ENCODE assay signal across 9 cellular contexts in the genomic region with DNA sequence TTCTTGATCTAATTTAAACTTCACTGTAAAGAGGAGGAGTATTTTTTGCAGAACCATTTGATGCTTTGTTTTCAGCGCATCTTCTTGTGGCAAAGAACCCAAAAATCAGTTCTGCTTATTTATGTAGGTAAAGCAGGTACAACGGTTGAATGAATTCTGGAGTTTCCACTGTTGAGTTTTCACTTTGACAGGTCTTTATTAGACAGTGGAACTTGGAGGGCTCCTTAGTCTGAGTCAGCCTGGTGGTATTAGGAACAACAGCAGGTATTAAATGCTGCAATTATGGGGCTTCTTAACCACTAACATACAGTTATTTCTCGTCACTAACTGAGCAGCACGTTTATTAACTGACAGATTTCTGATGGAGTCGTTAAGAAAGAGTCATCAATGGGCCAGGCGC. TPM values are rescaled to one million over a fixed set of nuclear protein-coding genes. Genes with fewer than 3 reads are reported as not detected.
DNase-seq lines count a peak whose midpoint lies in the region; ATAC-seq and TF ChIP-seq lines count a peak whose summit lies in the region.
"Had no signal": no experiment of that assay in that cellular context is flagged by ENCODE, and none has a peak within 500 bp of the region (broad histone marks: within the 10 kb centered on the region; RNA-seq: fewer than 3 reads in every experiment).

No MANE protein-coding gene starts in this region.

- H3K27me3 ChIP-seq in heart left ventricle (no peaks in the 10 kb centered on the region), liver (ENCODE audit: control insufficient read depth in 4 of 4, insufficient read depth in 4 of 4, low read length in 3 of 4) (no peaks in the 10 kb centered on the region), uterus (no peaks in the 10 kb centered on the region)

- intact Hi-C loops in heart left ventricle (cut with DNase I) (loop anchor here in 7 of 10 donors (5.0 to 10.0 kb wide), 3 partner anchors 357 to 603 kb away; a partner anchor contains a TSS), left cardiac atrium (cut with DNase I) (loop anchor here in 1 of 2 donors (5.0 kb wide), 1 partner anchor 357 kb away; a partner anchor contains a TSS), uterus (cut with DNase I; ENCODE audit: low total_unique reads) (no loop called here)

- H3K27ac ChIP-seq in heart left ventricle (peak overlapping the region in 10 of 12 donors; percentile 87 to 96 (median 92)), liver (ENCODE audit: low read depth in 1 of 2, low read length in 2 of 2) (no peak overlapping the region), uterus (peak overlapping the region in 1 of 2 donors; percentile 89)

- TF ChIP-seq POLR2A in heart left ventricle (IDR thresholded peaks at IDR 0.05), result no peak
- no peak for TF ChIP-seq POLR2A in uterus (IDR thresholded peaks at IDR 0.05)

- H3K9ac ChIP-seq in liver (ENCODE audit: low read depth in 1 of 2, low read length in 2 of 2), result peak overlapping the region; percentile 12 to 76

- H3K4me1 ChIP-seq in heart left ventricle (peaks cover 4 to 40% (median 26%) of the 10 kb centered on the region in 12 donors), liver (ENCODE audit: control insufficient read depth in 4 of 4, insufficient read depth in 4 of 4, low read length in 3 of 4) (peaks cover 5 to 21% (median 15%) of the 10 kb centered on the region in 4 donors), uterus (no peaks in the 10 kb centered on the region)

- TF ChIP-seq CTCF in heart left ventricle (IDR thresholded peaks at IDR 0.05) (no peak), liver (IDR thresholded peaks at IDR 0.05; ENCODE audit: low read depth, low read length, missing input control) (no peak), uterus (IDR thresholded peaks at IDR 0.05) (no peak)

- WGBS in heart left ventricle, 4 donors, result 60 to 65% (median 63%) methylated on average over 6 of the region's 6 CpGs
- 75% methylated on average over 6 of the region's 6 CpGs for WGBS in liver

- H3K36me3 Mint-ChIP-seq in activated naive CD8-positive, alpha-beta T cell treated with anti-CD3 and anti-CD28 coated beads, Interleukin-2, amount 50 U/mL, for 24 hours (ENCODE audit: low read depth), result peaks cover 11% of the 10 kb centered on the region

- ATAC-seq in heart left ventricle (no peak), left cardiac atrium (no peak), GM19397 (IDR thresholded peaks at IDR 0.05; ENCODE audit: unreplicated experiment) (no peak), GM18870 (IDR thresholded peaks at IDR 0.05; ENCODE audit: unreplicated experiment) (no peak)
- ATAC-seq in activated naive CD8-positive, alpha-beta T cell treated with anti-CD3 and anti-CD28 coated beads, Interleukin-2, amount 50 U/mL, for 24 hours, result no peak

- no peak for TF ChIP-seq RAD21 in liver (IDR thresholded peaks at IDR 0.05)

- DNase-seq in heart left ventricle (no peak), left cardiac atrium (no peak), uterus (no peak), NCI-H1436 (lab: John Stamatoyannopoulos, UW) (no peak)
- DNase-seq in activated naive CD8-positive, alpha-beta T cell treated with anti-CD3 and anti-CD28 coated beads, Interleukin-2, amount 50 U/mL, for 24 hours, result no peak
- DNase-seq: stimulated activated CD4-positive, alpha-beta T cell treated with anti-CD3 and anti-CD28 coated beads, Interleukin-2, amount 100 ng/mL, for 24 hours had no signal

- no peaks in the 10 kb centered on the region for H3K27me3 Mint-ChIP-seq in activated naive CD8-positive, alpha-beta T cell treated with anti-CD3 and anti-CD28 coated beads, Interleukin-2, amount 50 U/mL, for 24 hours

- peak overlapping the region; percentile 91 for H3K27ac Mint-ChIP-seq in activated naive CD8-positive, alpha-beta T cell treated with anti-CD3 and anti-CD28 coated beads, Interleukin-2, amount 50 U/mL, for 24 hours

- H3K4me1 Mint-ChIP-seq in activated naive CD8-positive, alpha-beta T cell treated with anti-CD3 and anti-CD28 coated beads, Interleukin-2, amount 50 U/mL, for 24 hours, result peaks cover 26% of the 10 kb centered on the region

- H3K4me3 ChIP-seq in heart left ventricle (peak overlapping the region; percentile 66 to 89 (median 78)), liver (ENCODE audit: low read depth in 1 of 3, low read length in 3 of 3) (peak overlapping the region; percentile 75 to 90 (median 89)), uterus (peak overlapping the region; percentile 80 to 95)

- H3K9me3 ChIP-seq in heart left ventricle, result no peaks in the 10 kb centered on the region
- H3K9me3 ChIP-seq in liver (ENCODE audit: control insufficient read depth in 4 of 4, low read length in 3 of 4), result no peaks in the 10 kb centered on the region
- no peaks in the 10 kb centered on the region for H3K9me3 ChIP-seq in uterus

- H3K36me3 ChIP-seq in heart left ventricle (peaks cover 0 to 29% (median 15%) of the 10 kb centered on the region in 9 donors), liver (ENCODE audit: control insufficient read depth in 4 of 4, insufficient read depth in 3 of 4, low read depth in 1 of 4, low read length in 3 of 4) (peaks cover 0 to 5% (median 0%) of the 10 kb centered on the region in 4 donors), uterus (no peaks in the 10 kb centered on the region)

- H3K4me3 Mint-ChIP-seq in activated naive CD8-positive, alpha-beta T cell treated with anti-CD3 and anti-CD28 coated beads, Interleukin-2, amount 50 U/mL, for 24 hours, result peak overlapping the region; percentile 98

- H3K9me3 Mint-ChIP-seq in activated naive CD8-positive, alpha-beta T cell treated with anti-CD3 and anti-CD28 coated beads, Interleukin-2, amount 50 U/mL, for 24 hours, result no peaks in the 10 kb centered on the region

TF ChIP-seq in liver, 16 proteins besides CTCF, POLR2A, EP300 and RAD21:
- no peak for TF ChIP-seq GABPA (IDR thresholded peaks at IDR 0.05 in 1 of 2, conservative IDR thresholded peaks at IDR 0.05 in 1 of 2)
- no peak for TF ChIP-seq SP1 (IDR thresholded peaks at IDR 0.05)
- no peak for TF ChIP-seq TAF1 (conservative IDR thresholded peaks at IDR 0.05)
- TF ChIP-seq FOXA1 (IDR thresholded peaks at IDR 0.05), result no peak
- no peak for TF ChIP-seq HNF4G (IDR thresholded peaks at IDR 0.05)
- no peak for TF ChIP-seq RXRA (IDR thresholded peaks at IDR 0.05)
- TF ChIP-seq, protein P1, sequence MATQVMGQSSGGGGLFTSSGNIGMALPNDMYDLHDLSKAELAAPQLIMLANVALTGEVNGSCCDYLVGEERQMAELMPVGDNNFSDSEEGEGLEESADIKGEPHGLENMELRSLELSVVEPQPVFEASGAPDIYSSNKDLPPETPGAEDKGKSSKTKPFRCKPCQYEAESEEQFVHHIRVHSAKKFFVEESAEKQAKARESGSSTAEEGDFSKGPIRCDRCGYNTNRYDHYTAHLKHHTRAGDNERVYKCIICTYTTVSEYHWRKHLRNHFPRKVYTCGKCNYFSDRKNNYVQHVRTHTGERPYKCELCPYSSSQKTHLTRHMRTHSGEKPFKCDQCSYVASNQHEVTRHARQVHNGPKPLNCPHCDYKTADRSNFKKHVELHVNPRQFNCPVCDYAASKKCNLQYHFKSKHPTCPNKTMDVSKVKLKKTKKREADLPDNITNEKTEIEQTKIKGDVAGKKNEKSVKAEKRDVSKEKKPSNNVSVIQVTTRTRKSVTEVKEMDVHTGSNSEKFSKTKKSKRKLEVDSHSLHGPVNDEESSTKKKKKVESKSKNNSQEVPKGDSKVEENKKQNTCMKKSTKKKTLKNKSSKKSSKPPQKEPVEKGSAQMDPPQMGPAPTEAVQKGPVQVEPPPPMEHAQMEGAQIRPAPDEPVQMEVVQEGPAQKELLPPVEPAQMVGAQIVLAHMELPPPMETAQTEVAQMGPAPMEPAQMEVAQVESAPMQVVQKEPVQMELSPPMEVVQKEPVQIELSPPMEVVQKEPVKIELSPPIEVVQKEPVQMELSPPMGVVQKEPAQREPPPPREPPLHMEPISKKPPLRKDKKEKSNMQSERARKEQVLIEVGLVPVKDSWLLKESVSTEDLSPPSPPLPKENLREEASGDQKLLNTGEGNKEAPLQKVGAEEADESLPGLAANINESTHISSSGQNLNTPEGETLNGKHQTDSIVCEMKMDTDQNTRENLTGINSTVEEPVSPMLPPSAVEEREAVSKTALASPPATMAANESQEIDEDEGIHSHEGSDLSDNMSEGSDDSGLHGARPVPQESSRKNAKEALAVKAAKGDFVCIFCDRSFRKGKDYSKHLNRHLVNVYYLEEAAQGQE (IDR thresholded peaks at IDR 0.05), result no peak
- no peak for TF ChIP-seq HNF4A (conservative IDR thresholded peaks at IDR 0.05)
- TF ChIP-seq, protein P2, sequence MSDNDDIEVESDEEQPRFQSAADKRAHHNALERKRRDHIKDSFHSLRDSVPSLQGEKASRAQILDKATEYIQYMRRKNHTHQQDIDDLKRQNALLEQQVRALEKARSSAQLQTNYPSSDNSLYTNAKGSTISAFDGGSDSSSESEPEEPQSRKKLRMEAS (IDR thresholded peaks at IDR 0.05), result no peak
- TF ChIP-seq NR2F2 (IDR thresholded peaks at IDR 0.05), result no peak
- no peak for TF ChIP-seq FOXA2 (IDR thresholded peaks at IDR 0.05)

RNA-seq across cellular contexts. Expression of a gene that starts 1.2 kb away (rescaled TPM):
- total RNA-seq in heart left ventricle (10 to 100 TPM in 2 of 9 donors, 1 to 10 TPM in 7; 5.9 to 13.1 (median 8.6) TPM), left cardiac atrium (1 to 10 TPM; 8.7 to 9.9 TPM), liver (10 to 100 TPM in 1 of 2 donors, 1 to 10 TPM in 1; 9.4 to 11.9 TPM), uterus (10 to 100 TPM in 3 of 4 donors, 1 to 10 TPM in 1; 7.2 to 55.8 (median 26.5) TPM)
- polyA plus RNA-seq in heart left ventricle (1 to 10 TPM; 3.5 to 5.3 TPM), liver (1 to 10 TPM; 1.3 to 2.6 TPM)

Comparison
In these comparisons a context has a peak if more than half of its experiments do, and no peak if none do; other contexts are left out.
1. H3K27ac ChIP-seq: peak in heart left ventricle (10 of 12); none in liver (0 of 2).
2. Peak in every context shown above with its lines, with median percentiles within 50 percentile points of each other: H3K4me3 ChIP-seq.